Comparison of ENCODE assay signal across 25 cellular contexts in the genomic region with DNA sequence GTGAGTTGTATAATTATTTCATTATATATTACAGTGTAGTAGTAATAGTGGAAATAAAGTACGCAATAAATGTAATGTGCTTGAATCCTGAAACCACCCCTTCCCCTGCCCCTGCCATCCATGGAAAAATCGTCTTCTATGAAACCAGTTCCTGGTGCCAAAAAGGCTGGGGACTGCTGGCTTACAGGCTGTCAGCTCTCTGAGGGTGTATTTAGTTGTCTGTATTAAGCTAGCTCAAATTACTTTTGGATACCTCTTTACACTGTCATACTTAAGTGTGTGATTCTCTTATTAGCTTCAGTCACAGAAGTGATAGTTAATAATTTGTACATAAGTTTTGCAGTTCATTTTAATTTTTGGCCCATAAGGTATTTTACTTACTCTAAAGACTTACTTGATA. TPM values are rescaled to one million over a fixed set of nuclear protein-coding genes. Genes with fewer than 3 reads are reported as not detected.
DNase-seq lines count a peak whose midpoint lies in the region; ATAC-seq, FAIRE-seq and TF ChIP-seq lines count a peak whose summit lies in the region.
"Had no signal": no experiment of that assay in that cellular context is flagged by ENCODE, and none has a peak within 500 bp of the region (broad histone marks: within the 10 kb centered on the region; RNA-seq: fewer than 3 reads in every experiment).

No MANE protein-coding gene starts in this region.

- DNase-seq in NCI-H82 (lab: John Stamatoyannopoulos, UW) (peak; percentile 8), NCI-H82 treated with DMSO at 0.1 percent for 48 hours (lab: John Stamatoyannopoulos, UW; ENCODE audit: unreplicated experiment) (no peak), Right ventricle myocardium superior (no peak), cardiac septum (ENCODE audit: low spot score) (no peak), GM19239 (ENCODE audit: insufficient read length, low spot score) (no peak), coronary artery (ENCODE audit: low spot score) (no peak)
- DNase-seq: 8988T; ACHN; AML-193; BE2C; CD4-positive, alpha-beta T cell; CD8-positive, alpha-beta memory T cell; DMS 273 treated with DMSO at 0.1 percent for 48 hours; DMS79; EL; GDM1; GOT3; HFFc6 had no signal

- no peak overlapping the region for H3K4me3 ChIP-seq in coronary artery
- H3K4me3 ChIP-seq: A549; BLaER1 treated with 17β-estradiol and CSF1 and Interleukin-3, amounts not matched to agents 10 nM and 100 nM; GM12878; HAP-1 had no signal

- peak; percentile 55 for ATAC-seq in Right ventricle myocardium superior (ENCODE audit: poor library complexity)
- ATAC-seq in HG03045 (IDR thresholded peaks at IDR 0.05; ENCODE audit: unreplicated experiment) = no peak
- ATAC-seq: A549, GM12878 had no signal

- intact Hi-C loops in Right ventricle myocardium superior (cut with DNase I) (no loop called here), cardiac septum (cut with DNase I) (no loop called here)

- peak; percentile 18 for FAIRE-seq in GM19239 (lab: Jason Lieb, UNC)
- FAIRE-seq: A549, D721Med, GM12878, H54 had no signal

- no peak for TF ChIP-seq CTCF in coronary artery (IDR thresholded peaks at IDR 0.05)

- H3K27ac ChIP-seq in coronary artery = peak overlapping the region; percentile 2 to 66
- H3K27ac ChIP-seq: A549; BLaER1 treated with 17β-estradiol and CSF1 and Interleukin-3, amounts not matched to agents 10 nM and 100 nM had no signal

RNA-seq across cellular contexts. Expression of gene LCLAT1, which starts 29.6 kb away (rescaled TPM):
- total RNA-seq in Right ventricle myocardium superior (26.3 TPM), cardiac septum (39.9 TPM)
